In the genomic region with DNA sequence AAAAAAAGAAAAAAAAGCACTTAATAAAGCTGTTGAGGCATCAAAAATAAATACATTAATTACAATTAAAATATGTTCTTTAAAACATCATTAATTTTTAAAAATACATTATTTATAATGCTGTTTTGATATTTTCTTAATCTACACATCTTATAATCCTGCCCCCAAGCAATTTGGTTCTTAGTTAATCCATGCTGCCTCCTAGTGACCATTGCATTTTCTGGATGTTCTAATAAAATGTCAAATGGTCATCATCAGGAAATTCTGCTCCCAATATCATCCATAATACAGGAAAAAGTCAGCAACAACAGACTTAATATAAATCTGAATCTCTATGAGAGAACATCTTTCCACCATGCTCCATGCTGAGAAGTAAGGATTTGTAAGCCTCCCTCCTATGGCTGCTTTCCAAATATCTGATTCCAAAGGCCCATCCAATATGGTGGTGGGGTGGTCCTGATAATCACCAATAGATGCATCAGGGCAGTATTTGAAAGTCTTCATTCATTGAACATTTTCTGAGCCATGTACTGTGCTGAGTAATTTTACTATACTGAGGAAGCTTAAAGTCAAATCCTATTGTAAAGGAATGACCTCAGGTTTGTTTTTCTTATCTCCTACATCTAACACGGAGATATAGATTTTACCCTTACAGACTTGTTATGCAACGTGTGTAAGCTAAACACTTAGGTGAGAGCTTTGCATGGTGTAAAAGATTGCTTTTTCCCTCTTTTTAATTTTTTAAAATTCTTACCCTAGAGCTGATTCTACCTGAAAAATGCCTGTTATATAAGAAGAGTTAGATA, we compare ENCODE assay signal across 10 cellular contexts.
DNase-seq lines count a peak whose midpoint lies in the region; ATAC-seq, FAIRE-seq and TF ChIP-seq lines count a peak whose summit lies in the region.
"Had no signal": no experiment of that assay in that cellular context is flagged by ENCODE, and none has a peak within 500 bp of the region (broad histone marks: within the 10 kb centered on the region; RNA-seq: fewer than 3 reads in every experiment).

No MANE protein-coding gene starts in this region.

- H3K27me3 ChIP-seq in Loucy (ENCODE audit: insufficient read depth, low read length, poor library complexity, severe bottlenecking) (no peaks in the 10 kb centered on the region), bronchial epithelial cell (ENCODE audit: control insufficient read depth, insufficient read depth, low read length) (no peaks in the 10 kb centered on the region), mesendoderm (ENCODE audit: insufficient read depth, low read length, poor library complexity) (no peaks in the 10 kb centered on the region)

- ATAC-seq in GM18505 (IDR thresholded peaks at IDR 0.05; ENCODE audit: unreplicated experiment), result no peak
- no peak for ATAC-seq in activated T-cell treated with anti-CD3 and anti-CD28 coated beads, Interleukin-2, amount 50 U/mL, for 4 hours
- ATAC-seq in HG03108 (IDR thresholded peaks at IDR 0.05; ENCODE audit: unreplicated experiment), result no peak

- no peak overlapping the region for H3K4me3 Mint-ChIP-seq in activated T-cell treated with anti-CD3 and anti-CD28 coated beads, Interleukin-2, amount 50 U/mL, for 4 hours
- H3K4me3 Mint-ChIP-seq: T-helper 1 cell treated with Interleukin-12 subunit alpha and Interleukin-12 subunit beta and Interleukin-4 antibody, amounts not matched to agents 30 μg/mL and 1 μg/mL, for 36 hours had no signal

- DNase-seq in D721Med (ENCODE audit: insufficient read length, low spot score) (no peak), bronchial epithelial cell (ENCODE audit: low read depth) (peak; percentile 55), mesendoderm (peak; percentile 28), NK-92 (lab: John Stamatoyannopoulos, UW; ENCODE audit: unreplicated experiment) (no peak)
- DNase-seq in activated T-cell treated with anti-CD3 and anti-CD28 coated beads, Interleukin-2, amount 50 U/mL, for 4 hours, result no peak
- DNase-seq: stimulated activated CD8-positive, alpha-beta memory T cell treated with anti-CD3 and anti-CD28 coated beads, Interleukin-4, amount 100 ng/mL, for 48 hours had no signal

- no peaks in the 10 kb centered on the region for H3K4me1 ChIP-seq in Loucy (ENCODE audit: insufficient read depth, low read length, poor library complexity, severe bottlenecking)
- H3K4me1 ChIP-seq in mesendoderm (ENCODE audit: control insufficient read depth, low read depth, low read length), result no peaks in the 10 kb centered on the region

- no CpG with 5 or more reads among the region's 2 CpGs for WGBS in mesendoderm (ENCODE audit: extremely low coverage, insufficient coverage, low lambda C conversion rate)

- H4K8ac ChIP-seq in mesendoderm (ENCODE audit: low read depth, low read length), result no peak overlapping the region

- H4K5ac ChIP-seq in mesendoderm (ENCODE audit: low read length), result no peak overlapping the region

- no peak overlapping the region for H2AFZ ChIP-seq in Loucy (ENCODE audit: low read length)

- no peaks in the 10 kb centered on the region for H3K4me1 Mint-ChIP-seq in activated T-cell treated with anti-CD3 and anti-CD28 coated beads, Interleukin-2, amount 50 U/mL, for 4 hours (ENCODE audit: low read depth)

- no peaks in the 10 kb centered on the region for H3K9me3 ChIP-seq in Loucy (ENCODE audit: insufficient read depth, low read depth, low read length)

- H2BK120ac ChIP-seq in mesendoderm (ENCODE audit: low read depth, low read length), result no peak overlapping the region

- peaks cover 4% of the 10 kb centered on the region for H3K9me3 Mint-ChIP-seq in activated T-cell treated with anti-CD3 and anti-CD28 coated beads, Interleukin-2, amount 50 U/mL, for 4 hours

- no peaks in the 10 kb centered on the region for H3F3A ChIP-seq in Loucy (ENCODE audit: low read depth)

- no peak overlapping the region for H3K9ac ChIP-seq in Loucy (ENCODE audit: low read depth, low read length, poor library complexity, severe bottlenecking)
- H3K9ac ChIP-seq in mesendoderm (ENCODE audit: low read length), result no peak overlapping the region

- H3K4ac ChIP-seq in mesendoderm (ENCODE audit: low read depth, low read length), result no peak overlapping the region

- FAIRE-seq in D721Med (lab: Jason Lieb, UNC), result no peak
- no peak for FAIRE-seq in bronchial epithelial cell (lab: Jason Lieb, UNC)

- H3K27me3 Mint-ChIP-seq in activated T-cell treated with anti-CD3 and anti-CD28 coated beads, Interleukin-2, amount 50 U/mL, for 4 hours (ENCODE audit: low read depth), result peaks cover 10% of the 10 kb centered on the region

- H3K18ac ChIP-seq in mesendoderm (ENCODE audit: low read length), result no peak overlapping the region

- H3K23ac ChIP-seq in mesendoderm (ENCODE audit: low read length), result no peak overlapping the region

- no peak overlapping the region for H3K4me3 ChIP-seq in Loucy (ENCODE audit: low read length, poor library complexity, severe bottlenecking)
- H3K4me3 ChIP-seq in bronchial epithelial cell (ENCODE audit: low read depth, low read length), result no peak overlapping the region
- no peak overlapping the region for H3K4me3 ChIP-seq in mesendoderm (ENCODE audit: low read length)

- H2BK15ac ChIP-seq in mesendoderm (replicated peaks; ENCODE audit: low read depth), result no peak overlapping the region

- H3K79me1 ChIP-seq in mesendoderm (ENCODE audit: low read length), result no peaks in the 10 kb centered on the region

- no peak overlapping the region for H3K4me2 ChIP-seq in Loucy (ENCODE audit: low read depth, low read length, poor library complexity, severe bottlenecking)
- H3K4me2 ChIP-seq in mesendoderm (ENCODE audit: low read length), result no peak overlapping the region

- H3K36me3 ChIP-seq in Loucy (ENCODE audit: insufficient read depth, low read length), result no peaks in the 10 kb centered on the region
- no peaks in the 10 kb centered on the region for H3K36me3 ChIP-seq in bronchial epithelial cell (ENCODE audit: control insufficient read depth, insufficient read depth, low read length)
- no peaks in the 10 kb centered on the region for H3K36me3 ChIP-seq in mesendoderm (ENCODE audit: control insufficient read depth, insufficient read depth, low read length)

- TF ChIP-seq POLR2A in GM18505 (IDR thresholded peaks at IDR 0.05; ENCODE audit: borderline replicate concordance, extremely low read depth, insufficient read depth, insufficient read length), result no peak

- no peaks in the 10 kb centered on the region for H3K36me3 Mint-ChIP-seq in activated T-cell treated with anti-CD3 and anti-CD28 coated beads, Interleukin-2, amount 50 U/mL, for 4 hours (ENCODE audit: insufficient read depth)

- H2BK5ac ChIP-seq in mesendoderm (ENCODE audit: low read length), result no peak overlapping the region

- no peak overlapping the region for H3K56ac ChIP-seq in mesendoderm (ENCODE audit: low read length)

- no peaks in the 10 kb centered on the region for H4K20me1 ChIP-seq in Loucy (ENCODE audit: insufficient read depth, low read length, poor library complexity, severe bottlenecking)

- H3K9me2 ChIP-seq in Loucy (replicated peaks; ENCODE audit: low read depth, low read length), result no peaks in the 10 kb centered on the region

- H2AK5ac ChIP-seq in mesendoderm (ENCODE audit: low read length), result no peak overlapping the region

- H3K79me2 ChIP-seq in Loucy (ENCODE audit: insufficient read depth, low read length), result no peaks in the 10 kb centered on the region
- no peaks in the 10 kb centered on the region for H3K79me2 ChIP-seq in mesendoderm (ENCODE audit: control insufficient read depth, insufficient read depth, low read length)

- H3K27ac ChIP-seq in mesendoderm (ENCODE audit: low read depth, low read length), result no peak overlapping the region

- TF ChIP-seq CTCF in D721Med (IDR thresholded peaks at IDR 0.05; ENCODE audit: insufficient read depth, missing control alignments) (peak; percentile 56), Loucy (conservative IDR thresholded peaks at IDR 0.05; ENCODE audit: low read length) (peak; percentile 59), bronchial epithelial cell (IDR thresholded peaks at IDR 0.05; ENCODE audit: insufficient read depth, low read length, severe bottlenecking) (peak; percentile 21)

Comparison
In these comparisons a context has a peak if more than half of its experiments do, and no peak if none do; other contexts are left out.
1. DNase-seq: peak in bronchial epithelial cell (single experiment) and mesendoderm (single experiment); none in D721Med (single experiment), NK-92 (single experiment) and activated T-cell treated with anti-CD3 and anti-CD28 coated beads, Interleukin-2, amount 50 U/mL, for 4 hours (single experiment).
2. Peak in every context shown above with its lines, with median percentiles within 50 percentile points of each other: CTCF ChIP-seq.